ENCODE assay signal across 6 cellular contexts in the genomic region with DNA sequence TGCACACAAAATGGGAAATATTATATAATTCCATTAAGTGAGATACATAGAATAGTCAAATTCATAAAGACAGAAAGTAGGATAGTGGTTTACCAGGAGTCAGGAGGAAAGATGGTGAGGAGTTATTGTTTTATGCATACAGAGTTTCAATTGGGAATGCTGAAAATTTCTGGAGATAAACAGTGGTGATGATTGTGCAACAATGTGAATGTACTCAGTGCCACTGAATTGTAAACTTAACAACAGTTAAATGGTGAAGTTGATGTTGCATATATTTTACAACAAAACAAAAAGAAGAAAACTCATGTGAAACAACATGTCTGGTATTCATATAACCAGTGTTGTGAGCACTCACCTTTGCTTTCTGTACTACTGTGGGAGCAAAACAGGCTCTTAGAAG.
"Had no signal": no experiment of that assay in that cellular context is flagged by ENCODE, and none has a peak within 500 bp of the region (broad histone marks: within the 10 kb centered on the region; RNA-seq: fewer than 3 reads in every experiment).

No MANE protein-coding gene starts in this region.

- H3K4me3 ChIP-seq: GM23248, K562 had no signal

- H3K27ac ChIP-seq: GM23248 had no signal

- DNase-seq: GM23248, H7, HCEC 1CT, KG1 had no signal

- H2AFZ ChIP-seq: GM23248 had no signal

- ATAC-seq: K562 had no signal

- H3K9ac ChIP-seq: GM23248 had no signal

- FAIRE-seq: HTR-8/SVneo, K562 had no signal
